ENCODE assay signal across 10 cellular contexts in the genomic region with DNA sequence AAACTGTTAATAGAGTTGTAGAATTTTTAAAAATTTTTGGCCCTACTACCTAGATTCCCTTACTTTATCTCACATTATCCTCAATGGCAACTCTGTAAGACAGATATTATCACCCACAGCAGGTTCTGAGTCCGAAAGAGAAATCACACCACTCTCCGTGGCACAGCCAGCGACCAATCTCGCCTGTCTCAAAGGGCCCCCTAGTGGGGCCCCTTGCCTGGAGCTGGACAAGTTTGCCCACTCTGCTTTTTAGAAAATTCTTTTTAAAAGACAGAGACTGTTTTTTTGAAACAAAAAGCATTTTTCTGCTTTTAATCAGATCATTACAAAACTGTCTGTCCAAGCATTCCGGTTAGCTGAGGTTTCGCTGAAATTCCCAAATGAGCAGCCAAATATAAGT. TPM values are rescaled to one million over a fixed set of nuclear protein-coding genes. Genes with fewer than 3 reads are reported as not detected.
DNase-seq lines count a peak whose midpoint lies in the region; ATAC-seq and TF ChIP-seq lines count a peak whose summit lies in the region.
"Had no signal": no experiment of that assay in that cellular context is flagged by ENCODE, and none has a peak within 500 bp of the region (broad histone marks: within the 10 kb centered on the region; RNA-seq: fewer than 3 reads in every experiment).

No MANE protein-coding gene starts in this region.

- POLR2A ChIA-PET in HEK293T (lab: Yijun Ruan, JAX), result no interaction called here

- no peaks in the 10 kb centered on the region for H3K9me3 ChIP-seq in lower lobe of right lung
- H3K9me3 ChIP-seq in esophagus squamous epithelium, result no peaks in the 10 kb centered on the region

- DNase-seq in AG20443 (ENCODE audit: low spot score), result peak; percentile 53
- DNase-seq in HEK293T (ENCODE audit: extremely low spot score), result peak; percentile 17
- DNase-seq in dermis blood vessel endothelial cell, result peak; percentile 21
- no peak for DNase-seq in lower lobe of right lung
- no peak for DNase-seq in NCI-H446 treated with DMSO at 0.1 percent for 48 hours (lab: John Stamatoyannopoulos, UW)
- DNase-seq in esophagus squamous epithelium (lab: John Stamatoyannopoulos, UW), result no peak
- DNase-seq in inferior parietal cortex (ENCODE audit: extremely low spot score), result no peak
- DNase-seq: DMS153, left colon had no signal

- H3K36me3 ChIP-seq in lower lobe of right lung (peaks cover 88% of the 10 kb centered on the region), esophagus squamous epithelium (peaks cover 0 to 99% (median 9%) of the 10 kb centered on the region in 3 donors)

- ATAC-seq in lower lobe of right lung (no peak), HG02870 (IDR thresholded peaks at IDR 0.05; ENCODE audit: unreplicated experiment) (no peak)
- ATAC-seq: left colon had no signal

- WGBS in esophagus squamous epithelium, 2 donors, result 81 to 84% methylated on average over 6 of the region's 6 CpGs

- TF ChIP-seq POLR2A in esophagus squamous epithelium (IDR thresholded peaks at IDR 0.05), result no peak

- TF ChIP-seq CTCF in lower lobe of right lung (IDR thresholded peaks at IDR 0.05) (peak; percentile 33), esophagus squamous epithelium (IDR thresholded peaks at IDR 0.05) (no peak)

- intact Hi-C loops in lower lobe of right lung (cut with DNase I), result no loop called here
- intact Hi-C loops in esophagus squamous epithelium (cut with DNase I), result no loop called here

- no peaks in the 10 kb centered on the region for H3K4me1 ChIP-seq in lower lobe of right lung
- no peaks in the 10 kb centered on the region for H3K4me1 ChIP-seq in esophagus squamous epithelium

- H3K27me3 ChIP-seq in lower lobe of right lung (ENCODE audit: low read depth), result no peaks in the 10 kb centered on the region
- no peaks in the 10 kb centered on the region for H3K27me3 ChIP-seq in esophagus squamous epithelium

- no peak overlapping the region for H3K27ac ChIP-seq in lower lobe of right lung
- H3K27ac ChIP-seq in esophagus squamous epithelium, result no peak overlapping the region

- H3K4me3 ChIP-seq in lower lobe of right lung (no peak overlapping the region), esophagus squamous epithelium (no peak overlapping the region)

- CTCF ChIA-PET in HEK293T (lab: Yijun Ruan, JAX), result interaction anchor here (0.7 to 0.8 kb wide), 2 partner anchors 25 to 266 kb away, joined by 3 read pairs; no protein-coding TSS in a partner anchor

TF ChIP-seq in HEK293T, 16 proteins besides CTCF, POLR2A, EP300 and RAD21:
- TF ChIP-seq ZNF384 (IDR thresholded peaks at IDR 0.05) (no peak), TARDBP (IDR thresholded peaks at IDR 0.05) (no peak), HDGF (IDR thresholded peaks at IDR 0.05; ENCODE audit: borderline replicate concordance) (no peak), LEF1 (IDR thresholded peaks at IDR 0.05; ENCODE audit: borderline replicate concordance) (no peak)
- TF ChIP-seq, protein P1, sequence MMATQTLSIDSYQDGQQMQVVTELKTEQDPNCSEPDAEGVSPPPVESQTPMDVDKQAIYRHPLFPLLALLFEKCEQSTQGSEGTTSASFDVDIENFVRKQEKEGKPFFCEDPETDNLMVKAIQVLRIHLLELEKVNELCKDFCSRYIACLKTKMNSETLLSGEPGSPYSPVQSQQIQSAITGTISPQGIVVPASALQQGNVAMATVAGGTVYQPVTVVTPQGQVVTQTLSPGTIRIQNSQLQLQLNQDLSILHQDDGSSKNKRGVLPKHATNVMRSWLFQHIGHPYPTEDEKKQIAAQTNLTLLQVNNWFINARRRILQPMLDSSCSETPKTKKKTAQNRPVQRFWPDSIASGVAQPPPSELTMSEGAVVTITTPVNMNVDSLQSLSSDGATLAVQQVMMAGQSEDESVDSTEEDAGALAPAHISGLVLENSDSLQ (IDR thresholded peaks at IDR 0.05), result no peak

RNA-seq across cellular contexts. Expression of gene PHF11, which starts 21.7 kb away (rescaled TPM):
- total RNA-seq in dermis blood vessel endothelial cell (11.1 and 13.7 TPM in 2 replicates), lower lobe of right lung (59.8 TPM), esophagus squamous epithelium (10 to 100 TPM; 12.9 to 31.3 (median 19.6) TPM)

Comparison
In these comparisons a context has a peak if more than half of its experiments do, and no peak if none do; other contexts are left out.
1. DNase-seq: peak in AG20443 (single experiment), HEK293T (single experiment) and dermis blood vessel endothelial cell (single experiment); none in lower lobe of right lung (single experiment), NCI-H446 treated with DMSO at 0.1 percent for 48 hours (single experiment), esophagus squamous epithelium (single experiment) and inferior parietal cortex (single experiment).